Comparison of ENCODE assay signal across 9 cellular contexts in genomic region chr13:48579167-48579918, GRCh38. TPM values are rescaled to one million over a fixed set of nuclear protein-coding genes. Genes with fewer than 3 reads are reported as not detected.
A peak's percentile ranks its signal among the peaks of the same experiment; 100 is the strongest.
DNase-seq lines count a peak whose midpoint lies in the region; ATAC-seq, FAIRE-seq and TF ChIP-seq lines count a peak whose summit lies in the region.
"Had no signal": no experiment of that assay in that cellular context is flagged by ENCODE, and none has a peak within 500 bp of the region (broad histone marks: within the 10 kb centered on the region; RNA-seq: fewer than 3 reads in every experiment).

No MANE protein-coding gene starts in this region.

- no peak overlapping the region for H3K18ac ChIP-seq in IMR-90 (ENCODE audit: low read depth, low read length)

- no peak overlapping the region for H2BK15ac ChIP-seq in IMR-90 (ENCODE audit: low read depth, low read length)

- DNase-seq in GM12864 (ENCODE audit: low read depth), result peak; percentile 97
- DNase-seq in IMR-90, result no peak
- DNase-seq in upper lobe of left lung, result no peak
- DNase-seq in SK-N-DZ (ENCODE audit: low spot score), result no peak
- DNase-seq in frontal cortex (ENCODE audit: low spot score in 2 of 2), result no peak
- DNase-seq in HEK293T (ENCODE audit: extremely low spot score), result no peak

- H3K9ac ChIP-seq in IMR-90 (ENCODE audit: low read depth, low read length), result no peak overlapping the region

- BruUV-seq in IMR-90 (replicated peaks; lab: Mats Ljungman, UMichigan), result no TSS peak

- H3K27me3 ChIP-seq in IMR-90 (ENCODE audit: control insufficient read depth, insufficient read depth, low read length) (peaks cover 16% of the 10 kb centered on the region), esophagus (ENCODE audit: control insufficient read depth in 1 of 2, insufficient read depth in 2 of 2, low read length in 2 of 2) (no peaks in the 10 kb centered on the region), upper lobe of left lung (no peaks in the 10 kb centered on the region)

- FAIRE-seq in frontal cortex (lab: Jason Lieb, UNC), result no peak

- no peak overlapping the region for H2AK5ac ChIP-seq in IMR-90 (ENCODE audit: low read depth, low read length)

- H3K4me3 ChIP-seq in GM12864 (ENCODE audit: low read depth, low read length), result peak overlapping the region; percentile 24; the same call in 1 of the 2 replicates
- no peak overlapping the region for H3K4me3 ChIP-seq in IMR-90 (ENCODE audit: insufficient read depth, low read depth, low read length)
- no peak overlapping the region for H3K4me3 ChIP-seq in esophagus (ENCODE audit: low read depth in 1 of 2, low read length in 2 of 2)
- no peak overlapping the region for H3K4me3 ChIP-seq in upper lobe of left lung
- H3K4me3 ChIP-seq: psoas muscle had no signal

- TF ChIP-seq POLR2A in IMR-90 (IDR thresholded peaks at IDR 0.05; ENCODE audit: low read depth, low read length) (no peak), upper lobe of left lung (IDR thresholded peaks at IDR 0.05) (no peak)

- H4K20me1 ChIP-seq in IMR-90 (ENCODE audit: insufficient read depth, low read length), result no peaks in the 10 kb centered on the region

- TF ChIP-seq CTCF in GM12864 (IDR thresholded peaks at IDR 0.05; ENCODE audit: low read depth, low read length, missing control alignments) (no peak), IMR-90 (conservative IDR thresholded peaks at IDR 0.05; ENCODE audit: low read depth, low read length) (no peak), upper lobe of left lung (IDR thresholded peaks at IDR 0.05) (no peak)

- no peak overlapping the region for H4K91ac ChIP-seq in IMR-90 (ENCODE audit: insufficient read depth, low read depth, low read length)

- H2AFZ ChIP-seq in IMR-90 (replicated peaks; ENCODE audit: low read length, poor library complexity), result no peak overlapping the region

- H3K4ac ChIP-seq in IMR-90 (ENCODE audit: low read depth, low read length), result no peak overlapping the region

- no peak overlapping the region for H3K4me2 ChIP-seq in IMR-90 (ENCODE audit: low read depth, low read length)

- no peak overlapping the region for H2BK20ac ChIP-seq in IMR-90 (ENCODE audit: low read depth, low read length)

- no peak overlapping the region for H3K56ac ChIP-seq in IMR-90 (ENCODE audit: extremely low read depth, insufficient read depth, low read length)

- dilution Hi-C loops in IMR-90 (cut with HindIII; ENCODE audit: low sequenced_read_pairs, unreplicated experiment), result no loop called here

- no peak overlapping the region for H3K23ac ChIP-seq in IMR-90 (ENCODE audit: low read depth, low read length)

- intact Hi-C loops in IMR-90 (cut with micrococcal nuclease), result no loop called here

- H2AK9ac ChIP-seq in IMR-90 (replicated peaks; ENCODE audit: low read depth, low read length, poor library complexity), result peak overlapping the region; percentile 53

- H3K4me1 ChIP-seq in IMR-90 (ENCODE audit: control insufficient read depth, insufficient read depth, low read length) (no peaks in the 10 kb centered on the region), esophagus (ENCODE audit: control insufficient read depth in 2 of 2, insufficient read depth in 2 of 2, low read length in 1 of 2) (peaks cover 0 to 7% of the 10 kb centered on the region in 2 donors), upper lobe of left lung (peaks cover 3 to 27% (median 6%) of the 10 kb centered on the region in 4 donors)
- H3K4me1 ChIP-seq: psoas muscle had no signal

- no peak overlapping the region for H4K8ac ChIP-seq in IMR-90 (ENCODE audit: low read depth in 2 of 2, low read length in 2 of 2)

- CTCF ChIA-PET in IMR-90 (lab: Yijun Ruan, JAX) (interaction anchor here (0.6 to 4.4 kb wide), 15 partner anchors 10 to 452 kb away, joined by 3 to 28 read pairs (median 4); partner anchors contain the start of genes ITM2B and LPAR6), HEK293T (lab: Yijun Ruan, JAX) (interaction anchor here (0.6 to 1.4 kb wide), 5 partner anchors 16 to 452 kb away, joined by 3 to 4 read pairs (median 4); no protein-coding TSS in a partner anchor)

- no peak overlapping the region for H4K5ac ChIP-seq in IMR-90 (ENCODE audit: low read depth, low read length)

- no peak overlapping the region for H2BK5ac ChIP-seq in IMR-90 (ENCODE audit: low read depth, low read length, poor library complexity, severe bottlenecking)

- no peak for TF ChIP-seq EP300 in upper lobe of left lung (IDR thresholded peaks at IDR 0.05)

- H3K9me3 ChIP-seq in IMR-90 (ENCODE audit: control insufficient read depth, insufficient read depth, low read length), result no peaks in the 10 kb centered on the region
- no peaks in the 10 kb centered on the region for H3K9me3 ChIP-seq in esophagus (ENCODE audit: control insufficient read depth in 2 of 2, insufficient read depth in 1 of 2, low read depth in 1 of 2, low read length in 1 of 2)
- no peaks in the 10 kb centered on the region for H3K9me3 ChIP-seq in upper lobe of left lung
- H3K9me3 ChIP-seq: psoas muscle had no signal

- peak; percentile 86 for ATAC-seq in GM21526 (IDR thresholded peaks at IDR 0.05; ENCODE audit: low FRiP score, unreplicated experiment)
- ATAC-seq in IMR-90 (ENCODE audit: low read depth), result no peak
- peak; percentile 56 to 79 for ATAC-seq in upper lobe of left lung (ENCODE audit: low FRiP score in 2 of 2)

- no peak overlapping the region for H3K14ac ChIP-seq in IMR-90 (replicated peaks; ENCODE audit: low read depth, low read length)

- no peak overlapping the region for H2BK120ac ChIP-seq in IMR-90 (ENCODE audit: low read depth, low read length)

- H3K79me1 ChIP-seq in IMR-90 (ENCODE audit: low read depth in 1 of 2, low read length in 2 of 2), result no peaks in the 10 kb centered on the region

- no peaks in the 10 kb centered on the region for H3K9me1 ChIP-seq in IMR-90 (ENCODE audit: insufficient read depth, low read length)

- H3K27ac ChIP-seq in IMR-90 (ENCODE audit: insufficient read depth, low read length), result no peak overlapping the region
- peak overlapping the region; percentile 93 to 94 for H3K27ac ChIP-seq in esophagus (ENCODE audit: low read depth in 2 of 2, low read length in 1 of 2)
- peak overlapping the region; percentile 45 to 78 (median 66) for H3K27ac ChIP-seq in upper lobe of left lung
- H3K27ac ChIP-seq: psoas muscle had no signal

- in situ Hi-C loops in IMR-90 (cut with MboI; ENCODE audit: low sequenced_read_pairs), result loop anchor here (5.0 to 10.0 kb wide), 2 partner anchors 245 to 452 kb away; no protein-coding TSS in a partner anchor

- POLR2A ChIA-PET in IMR-90 (lab: Charles Lee; ENCODE audit: unreplicated experiment) (interaction anchor here (0.6 kb wide), 1 partner anchor 458 kb away, joined by 5 read pairs; no protein-coding TSS in a partner anchor), HEK293T (lab: Yijun Ruan, JAX) (interaction anchor here (1.1 kb wide), 1 partner anchor 541 kb away, joined by 3 read pairs; no protein-coding TSS in a partner anchor)

- H3K36me3 ChIP-seq in IMR-90 (ENCODE audit: control insufficient read depth, insufficient read depth, low read length) (no peaks in the 10 kb centered on the region), esophagus (ENCODE audit: control insufficient read depth in 2 of 2, insufficient read depth in 2 of 2, low read length in 1 of 2) (no peaks in the 10 kb centered on the region), upper lobe of left lung (no peaks in the 10 kb centered on the region)

- TF ChIP-seq RAD21 in IMR-90 (IDR thresholded peaks at IDR 0.05; ENCODE audit: low read length), result no peak

- WGBS in IMR-90 (ENCODE audit: extremely low coverage in 2 of 2, insufficient read length in 1 of 2), 2 experiments, result no CpG with 5 or more reads among the region's 7 CpGs
- WGBS in esophagus, 2 donors, result 42 to 49% methylated on average over 7 of the region's 7 CpGs
- 59 to 66% methylated on average over 7 of the region's 7 CpGs for WGBS in upper lobe of left lung, 2 donors

TF ChIP-seq in IMR-90, 13 proteins besides CTCF, POLR2A, EP300 and RAD21 (continues in another document):
- TF ChIP-seq, protein P1, sequence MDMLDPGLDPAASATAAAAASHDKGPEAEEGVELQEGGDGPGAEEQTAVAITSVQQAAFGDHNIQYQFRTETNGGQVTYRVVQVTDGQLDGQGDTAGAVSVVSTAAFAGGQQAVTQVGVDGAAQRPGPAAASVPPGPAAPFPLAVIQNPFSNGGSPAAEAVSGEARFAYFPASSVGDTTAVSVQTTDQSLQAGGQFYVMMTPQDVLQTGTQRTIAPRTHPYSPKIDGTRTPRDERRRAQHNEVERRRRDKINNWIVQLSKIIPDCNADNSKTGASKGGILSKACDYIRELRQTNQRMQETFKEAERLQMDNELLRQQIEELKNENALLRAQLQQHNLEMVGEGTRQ (IDR thresholded peaks at IDR 0.05; ENCODE audit: low read depth, low read length), result no peak
- no peak for TF ChIP-seq RCOR1 (IDR thresholded peaks at IDR 0.05; ENCODE audit: insufficient replicate concordance, low read length)
- no peak for TF ChIP-seq CHD1 (IDR thresholded peaks at IDR 0.05; ENCODE audit: low read depth, low read length)
- no peak for TF ChIP-seq MAFK (IDR thresholded peaks at IDR 0.05; ENCODE audit: low read depth, low read length)
- no peak for TF ChIP-seq BHLHE40 (IDR thresholded peaks at IDR 0.05; ENCODE audit: low read depth, low read length)
- no peak for TF ChIP-seq MAZ (IDR thresholded peaks at IDR 0.05; ENCODE audit: borderline replicate concordance, low read depth, low read length)

TF ChIP-seq in HEK293T, 16 proteins besides CTCF, POLR2A, EP300 and RAD21 (continues in another document):
- TF ChIP-seq HDGF (IDR thresholded peaks at IDR 0.05; ENCODE audit: borderline replicate concordance) (no peak), ELF4 (IDR thresholded peaks at IDR 0.05) (no peak), FOXM1 (IDR thresholded peaks at IDR 0.05; ENCODE audit: borderline replicate concordance) (no peak), SUZ12 (IDR thresholded peaks at IDR 0.05) (no peak), LEF1 (IDR thresholded peaks at IDR 0.05; ENCODE audit: borderline replicate concordance) (no peak), L3MBTL2 (conservative IDR thresholded peaks at IDR 0.05) (no peak)
- TF ChIP-seq, protein P2, sequence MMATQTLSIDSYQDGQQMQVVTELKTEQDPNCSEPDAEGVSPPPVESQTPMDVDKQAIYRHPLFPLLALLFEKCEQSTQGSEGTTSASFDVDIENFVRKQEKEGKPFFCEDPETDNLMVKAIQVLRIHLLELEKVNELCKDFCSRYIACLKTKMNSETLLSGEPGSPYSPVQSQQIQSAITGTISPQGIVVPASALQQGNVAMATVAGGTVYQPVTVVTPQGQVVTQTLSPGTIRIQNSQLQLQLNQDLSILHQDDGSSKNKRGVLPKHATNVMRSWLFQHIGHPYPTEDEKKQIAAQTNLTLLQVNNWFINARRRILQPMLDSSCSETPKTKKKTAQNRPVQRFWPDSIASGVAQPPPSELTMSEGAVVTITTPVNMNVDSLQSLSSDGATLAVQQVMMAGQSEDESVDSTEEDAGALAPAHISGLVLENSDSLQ (IDR thresholded peaks at IDR 0.05), result no peak

RNA-seq across cellular contexts. Expression of gene RCBTB2, which starts 46.5 kb away (rescaled TPM):
- 5.2 and 5.3 TPM in 2 replicates for total RNA-seq in IMR-90 (2012; rRNA removed)
- 3.0 and 4.0 TPM in 2 replicates for polyA plus RNA-seq in IMR-90 (2012; rRNA removed)
- 1.4 and 2.8 TPM in 2 replicates for polyA plus RNA-seq in IMR-90 (2012; cell fraction: cytosol; rRNA removed)
- 1.9 and 5.6 TPM in 2 replicates for polyA plus RNA-seq in IMR-90 (2012; cell fraction: nucleus; rRNA removed; ENCODE audit: low replicate concordance)
- polyA plus RNA-seq in esophagus, result 10 to 100 TPM in 1 of 2 donors, 1 to 10 TPM in 1; 8.7 to 15.0 TPM
- 10 to 100 TPM in 3 of 6 donors, 1 to 10 TPM in 3; 5.5 to 17.0 (median 9.9) TPM for total RNA-seq in upper lobe of left lung
- polyA plus RNA-seq in SK-N-DZ (2014; cell fraction: cytosol; rRNA removed), result 8.6 and 27.6 TPM in 2 replicates
- 12.3 and 13.5 TPM in 2 replicates for polyA plus RNA-seq in SK-N-DZ (2014; cell fraction: nucleus; rRNA removed)
- 33.0 TPM for total RNA-seq in frontal cortex
